In genomic region chrX:9312922-9313867, GRCh38 we compare ENCODE assay signal across 8 cellular contexts.
A peak's percentile ranks its signal among the peaks of the same experiment; 100 is the strongest.
DNase-seq lines count a peak whose midpoint lies in the region; ATAC-seq and TF ChIP-seq lines count a peak whose summit lies in the region.

No MANE protein-coding gene starts in this region.

- 73% methylated on average over 12 of the region's 12 CpGs for WGBS in liver

- ATAC-seq in HG03064 (IDR thresholded peaks at IDR 0.05; ENCODE audit: low read depth, unreplicated experiment) (peak; percentile 69), HG02970 (IDR thresholded peaks at IDR 0.05; ENCODE audit: low FRiP score, unreplicated experiment) (no peak)

- peak; percentile 6 to 9 for DNase-seq in SHP77 (lab: John Stamatoyannopoulos, UW)
- DNase-seq in SHP77 treated with DMSO at 0.1 percent for 48 hours (lab: John Stamatoyannopoulos, UW) = no peak
- DNase-seq in T follicular helper cell (ENCODE audit: low read depth) = peak; percentile 63
- DNase-seq in activated naive CD8-positive, alpha-beta T cell treated with anti-CD3 and anti-CD28 coated beads, Interleukin-2, amount 50 U/mL, for 16 hours (ENCODE audit: low read depth, low spot score) = peak; percentile 32
- DNase-seq in stimulated activated CD8-positive, alpha-beta memory T cell treated with anti-CD3 and anti-CD28 coated beads, Interleukin-4, amount 100 ng/mL, for 24 hours (ENCODE audit: low read depth) = peak; percentile 71

- H3K36me3 ChIP-seq in liver (ENCODE audit: control insufficient read depth in 4 of 4, insufficient read depth in 3 of 4, low read depth in 1 of 4, low read length in 3 of 4) = no peaks in the 10 kb centered on the region

- peak; percentile 58 to 84 for TF ChIP-seq RAD21 in liver (IDR thresholded peaks at IDR 0.05)

- no peaks in the 10 kb centered on the region for H3K4me1 ChIP-seq in liver (ENCODE audit: control insufficient read depth in 4 of 4, insufficient read depth in 4 of 4, low read length in 3 of 4)

- no peaks in the 10 kb centered on the region for H3K9me3 ChIP-seq in liver (ENCODE audit: control insufficient read depth in 4 of 4, low read length in 3 of 4)

- peak; percentile 66 for TF ChIP-seq CTCF in liver (IDR thresholded peaks at IDR 0.05; ENCODE audit: low read depth, low read length, missing input control)

- H3K27me3 ChIP-seq in liver (ENCODE audit: control insufficient read depth in 4 of 4, insufficient read depth in 4 of 4, low read length in 3 of 4) = no peaks in the 10 kb centered on the region

- H3K27ac ChIP-seq in liver (ENCODE audit: low read depth in 1 of 2, low read length in 2 of 2) = no peak overlapping the region

- no peak overlapping the region for H3K9ac ChIP-seq in liver (ENCODE audit: low read depth in 1 of 2, low read length in 2 of 2)

- H3K4me3 ChIP-seq in liver (ENCODE audit: low read depth in 1 of 3, low read length in 3 of 3) = no peak overlapping the region

TF ChIP-seq in liver, 16 proteins besides CTCF, POLR2A, EP300 and RAD21:
- TF ChIP-seq ZBTB33 (IDR thresholded peaks at IDR 0.05) (no peak), FOXA1 (IDR thresholded peaks at IDR 0.05) (no peak), REST (IDR thresholded peaks at IDR 0.05) (no peak), EGR1 (IDR thresholded peaks at IDR 0.05; ENCODE audit: low read depth in 2 of 2) (no peak), HNF4A (conservative IDR thresholded peaks at IDR 0.05) (no peak), NR2F2 (IDR thresholded peaks at IDR 0.05) (no peak), TAF1 (conservative IDR thresholded peaks at IDR 0.05) (no peak), ATF3 (IDR thresholded peaks at IDR 0.05) (no peak), SP1 (IDR thresholded peaks at IDR 0.05) (no peak), JUND (IDR thresholded peaks at IDR 0.05) (no peak), RXRA (IDR thresholded peaks at IDR 0.05) (no peak)
